Comparison of ENCODE assay signal across 8 cellular contexts in genomic region chr11:69048056-69048717, GRCh38. TPM values are rescaled to one million over a fixed set of nuclear protein-coding genes. Genes with fewer than 3 reads are reported as not detected.
DNase-seq lines count a peak whose midpoint lies in the region; ATAC-seq, FAIRE-seq and TF ChIP-seq lines count a peak whose summit lies in the region.

No MANE protein-coding gene starts in this region.

- TF ChIP-seq CTCF in keratinocyte (optimal IDR thresholded peaks at IDR 0.05 in 1 of 3, IDR thresholded peaks at IDR 0.05 in 1 of 3, conservative IDR thresholded peaks at IDR 0.05 in 1 of 3; ENCODE audit: extremely low read depth in 1 of 3, insufficient read depth in 2 of 3, low read length in 3 of 3) (no peak), tibial nerve (IDR thresholded peaks at IDR 0.05) (no peak)

- no peaks in the 10 kb centered on the region for H3K9me1 ChIP-seq in keratinocyte (ENCODE audit: control insufficient read depth, extremely low read depth, insufficient read depth, low read length)

- peaks cover 23% of the 10 kb centered on the region for H3K4me1 ChIP-seq in keratinocyte (ENCODE audit: control insufficient read depth, extremely low read depth, insufficient read depth, low read length)
- H3K4me1 ChIP-seq in tibial nerve: peaks cover 0 to 63% (median 29%) of the 10 kb centered on the region in 4 donors

- intact Hi-C loops in activated T-helper 2 cell treated with anti-CD3 and anti-CD28 coated beads, Interferon-gamma antibody, Interleukin-2, Interleukin-4, amounts not matched to agents 10 μg/mL and 5 μg/mL and 100 μg/mL, durations not matched to agents 14 hours and 24 hours and 36 hours (cut with micrococcal nuclease): loop anchor here (1.0 kb wide), 1 partner anchor 209 kb away; no protein-coding TSS in a partner anchor

- H3K9me3 ChIP-seq in keratinocyte (ENCODE audit: control insufficient read depth, low read depth, low read length) (no peaks in the 10 kb centered on the region), tibial nerve (no peaks in the 10 kb centered on the region)

- peaks cover 39% of the 10 kb centered on the region for H3K4me1 Mint-ChIP-seq in activated naive CD4-positive, alpha-beta T cell treated with anti-CD3 and anti-CD28 coated beads, Interleukin-2, amount 10 ng/mL, durations not matched to agents 7 days and 5 days
- peaks cover 14% of the 10 kb centered on the region for H3K4me1 Mint-ChIP-seq in activated T-helper 2 cell treated with anti-CD3 and anti-CD28 coated beads, Interferon-gamma antibody, Interleukin-2, Interleukin-4, amounts not matched to agents 10 μg/mL and 5 μg/mL and 100 μg/mL, durations not matched to agents 14 hours and 24 hours and 36 hours (ENCODE audit: low read depth)

- no peak overlapping the region for H3K9ac ChIP-seq in keratinocyte (ENCODE audit: control insufficient read depth, extremely low read depth, insufficient read depth, low read length)

- H3K36me3 Mint-ChIP-seq in activated naive CD4-positive, alpha-beta T cell treated with anti-CD3 and anti-CD28 coated beads, Interleukin-2, amount 10 ng/mL, durations not matched to agents 7 days and 5 days: no peaks in the 10 kb centered on the region
- H3K36me3 Mint-ChIP-seq in activated T-helper 2 cell treated with anti-CD3 and anti-CD28 coated beads, Interferon-gamma antibody, Interleukin-2, Interleukin-4, amounts not matched to agents 10 μg/mL and 5 μg/mL and 100 μg/mL, durations not matched to agents 14 hours and 24 hours and 36 hours (ENCODE audit: low read depth): no peaks in the 10 kb centered on the region

- H3K4me3 ChIP-seq in keratinocyte (ENCODE audit: control insufficient read depth in 2 of 3, extremely low read depth in 1 of 3, insufficient read depth in 2 of 3, low read depth in 1 of 3, low read length in 3 of 3) (peak overlapping the region in 2 of 3 experiments; percentile 24 to 94), tibial nerve (peak overlapping the region; percentile 72 to 99 (median 94))

- H3K27ac ChIP-seq in keratinocyte (ENCODE audit: control insufficient read depth, insufficient read depth, low read length) (peak overlapping the region; percentile 10), tibial nerve (peak overlapping the region; percentile 95 to 100 (median 98))

- H3K27me3 Mint-ChIP-seq in activated naive CD4-positive, alpha-beta T cell treated with anti-CD3 and anti-CD28 coated beads, Interleukin-2, amount 10 ng/mL, durations not matched to agents 7 days and 5 days: peaks cover 38% of the 10 kb centered on the region
- H3K27me3 Mint-ChIP-seq in activated T-helper 2 cell treated with anti-CD3 and anti-CD28 coated beads, Interferon-gamma antibody, Interleukin-2, Interleukin-4, amounts not matched to agents 10 μg/mL and 5 μg/mL and 100 μg/mL, durations not matched to agents 14 hours and 24 hours and 36 hours (ENCODE audit: low read depth): peaks cover 18% of the 10 kb centered on the region

- TF ChIP-seq EP300 in tibial nerve (IDR thresholded peaks at IDR 0.05): no peak

- WGBS in tibial nerve, 2 donors: 25 to 27% methylated on average over 10 of the region's 10 CpGs

- H3K27ac Mint-ChIP-seq in activated naive CD4-positive, alpha-beta T cell treated with anti-CD3 and anti-CD28 coated beads, Interleukin-2, amount 10 ng/mL, durations not matched to agents 7 days and 5 days: peak overlapping the region; percentile 85
- peak overlapping the region; percentile 79 for H3K27ac Mint-ChIP-seq in activated T-helper 2 cell treated with anti-CD3 and anti-CD28 coated beads, Interferon-gamma antibody, Interleukin-2, Interleukin-4, amounts not matched to agents 10 μg/mL and 5 μg/mL and 100 μg/mL, durations not matched to agents 14 hours and 24 hours and 36 hours

- ATAC-seq in GM21367 (IDR thresholded peaks at IDR 0.05; ENCODE audit: unreplicated experiment): no peak
- ATAC-seq in GM21423 (IDR thresholded peaks at IDR 0.05; ENCODE audit: unreplicated experiment): no peak

- H3K36me3 ChIP-seq in keratinocyte (ENCODE audit: control insufficient read depth in 2 of 2, extremely low read depth in 1 of 2, insufficient read depth in 2 of 2, low read length in 2 of 2): no peaks in the 10 kb centered on the region
- H3K36me3 ChIP-seq in tibial nerve: no peaks in the 10 kb centered on the region

- DNase-seq in activated naive CD4-positive, alpha-beta T cell treated with anti-CD3 and anti-CD28 coated beads, Interleukin-2, amount 10 ng/mL, durations not matched to agents 7 days and 5 days: no peak
- no peak for DNase-seq in activated naive CD4-positive, alpha-beta T cell (lab: John Stamatoyannopoulos, UW)
- no peak for DNase-seq in activated T-helper 2 cell treated with anti-CD3 and anti-CD28 coated beads, Interferon-gamma antibody, Interleukin-2, Interleukin-4, amounts not matched to agents 10 μg/mL and 5 μg/mL and 100 μg/mL, durations not matched to agents 14 hours and 24 hours and 36 hours (ENCODE audit: low spot score)
- no peak for DNase-seq in keratinocyte (ENCODE audit: low read depth, low spot score)
- no peak for DNase-seq in tibial nerve (ENCODE audit: low spot score in 2 of 2)
- no peak for DNase-seq in islet precursor cell

- dilution Hi-C loops in keratinocyte (cut with MboI; ENCODE audit: extremely low pct_ligation_motif_present, low sequenced_read_pairs): no loop called here

- no peaks in the 10 kb centered on the region for H3K9me3 Mint-ChIP-seq in activated naive CD4-positive, alpha-beta T cell treated with anti-CD3 and anti-CD28 coated beads, Interleukin-2, amount 10 ng/mL, durations not matched to agents 7 days and 5 days
- no peaks in the 10 kb centered on the region for H3K9me3 Mint-ChIP-seq in activated T-helper 2 cell treated with anti-CD3 and anti-CD28 coated beads, Interferon-gamma antibody, Interleukin-2, Interleukin-4, amounts not matched to agents 10 μg/mL and 5 μg/mL and 100 μg/mL, durations not matched to agents 14 hours and 24 hours and 36 hours

- H3K4me3 Mint-ChIP-seq in activated naive CD4-positive, alpha-beta T cell treated with anti-CD3 and anti-CD28 coated beads, Interleukin-2, amount 10 ng/mL, durations not matched to agents 7 days and 5 days: peak overlapping the region; percentile 76
- H3K4me3 Mint-ChIP-seq in activated T-helper 2 cell treated with anti-CD3 and anti-CD28 coated beads, Interferon-gamma antibody, Interleukin-2, Interleukin-4, amounts not matched to agents 10 μg/mL and 5 μg/mL and 100 μg/mL, durations not matched to agents 14 hours and 24 hours and 36 hours (ENCODE audit: low read depth): peak overlapping the region; percentile 75

- FAIRE-seq in keratinocyte (lab: Jason Lieb, UNC): no peak

- peaks cover 3% of the 10 kb centered on the region for H3K27me3 ChIP-seq in keratinocyte (ENCODE audit: control insufficient read depth, extremely low read depth, insufficient read depth, low read length)
- no peaks in the 10 kb centered on the region for H3K27me3 ChIP-seq in tibial nerve

- no peaks in the 10 kb centered on the region for H4K20me1 ChIP-seq in keratinocyte (ENCODE audit: control insufficient read depth, extremely low read depth, insufficient read depth, low read length)

- H3K4me2 ChIP-seq in keratinocyte (ENCODE audit: control insufficient read depth, extremely low read depth, insufficient read depth, low read depth, low read length): peak overlapping the region; percentile 92

- CTCF ChIA-PET in activated naive CD4-positive, alpha-beta T cell treated with anti-CD3 and anti-CD28 coated beads, Interleukin-2, amount 10 ng/mL, durations not matched to agents 7 days and 5 days (lab: Charles Lee): no interaction called here

- peaks cover 41% of the 10 kb centered on the region for H3K79me2 ChIP-seq in keratinocyte (ENCODE audit: control insufficient read depth, insufficient read depth, low read length)

- TF ChIP-seq POLR2A in tibial nerve (IDR thresholded peaks at IDR 0.05): no peak

- H2AFZ ChIP-seq in keratinocyte (ENCODE audit: control insufficient read depth, low read length): peak overlapping the region; percentile 79

RNA-seq across cellular contexts. Expression of gene TPCN2, which starts 0.5 kb away (rescaled TPM):
- total RNA-seq in activated T-helper 2 cell treated with anti-CD3 and anti-CD28 coated beads, Interferon-gamma antibody, Interleukin-2, Interleukin-4, amounts not matched to agents 10 μg/mL and 5 μg/mL and 100 μg/mL, durations not matched to agents 14 hours and 24 hours and 36 hours: 19.1 and 20.0 TPM in 2 replicates
- polyA plus RNA-seq in keratinocyte: 7.7 to 12.0 TPM (median 10.0 TPM) in 3 replicates
- polyA plus RNA-seq in keratinocyte (2011; ENCODE audit: low read depth): 1.6 TPM
- 3.9 and 5.0 TPM in 2 replicates for polyA plus RNA-seq in keratinocyte (2011; cell fraction: cytosol; rRNA removed)
- polyA plus RNA-seq in keratinocyte (2011; cell fraction: nucleus; rRNA removed): 33.4 and 36.4 TPM in 2 replicates
- 4.0 and 9.5 TPM in 2 replicates for polyA plus RNA-seq in keratinocyte (2012; ENCODE audit: low replicate concordance)
- polyA minus RNA-seq in keratinocyte: 8.8 to 21.3 TPM (median 15.6 TPM) in 3 replicates
- 7.3 TPM for polyA minus RNA-seq in keratinocyte (2011; cell fraction: cytosol; rRNA and poly(A)+ RNA removed)
- polyA minus RNA-seq in keratinocyte (2011; cell fraction: nucleus; rRNA and poly(A)+ RNA removed): 26.0 and 29.0 TPM in 2 replicates
- total RNA-seq in tibial nerve: 10 to 100 TPM; 27.1 to 36.1 (median 31.3) TPM

RNA-seq across cellular contexts. Expression of gene MRGPRF, which starts 35.1 kb away (rescaled TPM):
- not detected in 2 replicates for total RNA-seq in activated T-helper 2 cell treated with anti-CD3 and anti-CD28 coated beads, Interferon-gamma antibody, Interleukin-2, Interleukin-4, amounts not matched to agents 10 μg/mL and 5 μg/mL and 100 μg/mL, durations not matched to agents 14 hours and 24 hours and 36 hours
- 0.02 to 0.04 TPM in 2 of 3 replicates, not detected in the other for polyA plus RNA-seq in keratinocyte
- not detected for polyA plus RNA-seq in keratinocyte (2011; ENCODE audit: low read depth)
- polyA plus RNA-seq in keratinocyte (2011; cell fraction: cytosol; rRNA removed): 0.02 and 0.03 TPM in 2 replicates
- 0.04 and 0.05 TPM in 2 replicates for polyA plus RNA-seq in keratinocyte (2011; cell fraction: nucleus; rRNA removed)
- polyA plus RNA-seq in keratinocyte (2012; ENCODE audit: low replicate concordance): not detected in 2 replicates
- 0.30 TPM in 1 of 3 replicates, not detected in the others for polyA minus RNA-seq in keratinocyte
- not detected for polyA minus RNA-seq in keratinocyte (2011; cell fraction: cytosol; rRNA and poly(A)+ RNA removed)
- polyA minus RNA-seq in keratinocyte (2011; cell fraction: nucleus; rRNA and poly(A)+ RNA removed): not detected in 2 replicates
- 10 to 100 TPM; 34.2 to 67.9 (median 46.3) TPM for total RNA-seq in tibial nerve

Comparison
In these comparisons a context has a peak if more than half of its experiments do, and no peak if none do; other contexts are left out.
1. RNA of gene MRGPRF, which starts 35.1 kb away (total RNA-seq): 34.2 to 67.9 TPM in tibial nerve; not detected in activated T-helper 2 cell treated with anti-CD3 and anti-CD28 coated beads, Interferon-gamma antibody, Interleukin-2, Interleukin-4, amounts not matched to agents 10 μg/mL and 5 μg/mL and 100 μg/mL, durations not matched to agents 14 hours and 24 hours and 36 hours; every median in the first group is over 10 times any median in the second.